8 cellular contexts compared by ENCODE assay signal in the genomic region with DNA sequence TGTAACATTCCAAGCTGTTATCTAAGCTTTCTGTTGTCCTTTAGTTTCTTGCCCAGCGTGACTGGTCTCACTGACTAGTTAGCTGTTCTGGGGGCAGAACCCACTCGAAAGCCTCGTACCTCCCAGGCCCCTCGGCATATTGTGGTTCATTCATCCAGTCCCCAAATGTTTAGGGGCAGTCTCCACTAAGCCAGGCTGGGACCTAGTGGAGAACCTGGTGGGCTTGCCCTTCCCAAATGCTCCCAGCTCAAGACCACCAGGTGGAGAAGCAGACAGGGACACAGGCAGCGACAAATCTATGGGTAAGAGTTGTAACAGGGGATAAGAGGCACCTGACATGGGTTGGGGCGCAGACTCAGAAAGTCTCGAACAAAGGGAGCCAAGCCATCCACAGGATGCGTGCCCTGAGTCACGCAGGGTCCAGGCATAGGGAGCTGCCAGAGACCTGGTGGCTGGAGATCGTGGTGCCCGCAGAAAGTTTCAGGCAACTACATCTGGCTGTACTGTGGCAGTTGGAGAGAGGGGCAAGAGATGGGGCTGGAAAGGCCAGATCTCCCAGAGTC. TPM values are rescaled to one million over a fixed set of nuclear protein-coding genes. Genes with fewer than 3 reads are reported as not detected.
DNase-seq lines count a peak whose midpoint lies in the region; ATAC-seq and TF ChIP-seq lines count a peak whose summit lies in the region.

No MANE protein-coding gene starts in this region.

- peak overlapping the region; percentile 57 to 85 (median 61) for H3K4me3 ChIP-seq in liver (ENCODE audit: low read depth in 1 of 3, low read length in 3 of 3)
- peak overlapping the region in 1 of 3 donors; percentile 30 for H3K4me3 ChIP-seq in thyroid gland (replicated peaks in 1 of 3)

- DNase-seq in activated CD8-positive, alpha-beta memory T cell treated with anti-CD3 and anti-CD28 coated beads, Interleukin-2, amount 10 ng/mL, durations not matched to agents 7 days and 5 days, result no peak
- DNase-seq in activated CD8-positive, alpha-beta memory T cell treated with anti-CD3 and anti-CD28 coated beads for 24 hours, result no peak
- DNase-seq in thyroid gland (no peak), NCI-H2171 (lab: John Stamatoyannopoulos, UW) (no peak), erythroblast (lab: John Stamatoyannopoulos, UW) (no peak)

- H3K36me3 Mint-ChIP-seq in activated CD8-positive, alpha-beta memory T cell treated with anti-CD3 and anti-CD28 coated beads, Interleukin-2, amount 10 ng/mL, durations not matched to agents 7 days and 5 days, result peaks cover 9% of the 10 kb centered on the region

- intact Hi-C loops in thyroid gland (cut with DNase I), result no loop called here

- 62% methylated on average over 11 of the region's 11 CpGs for WGBS in liver
- WGBS in thyroid gland, 2 donors, result 60 to 69% methylated on average over 10 to 11 of the region's 11 CpGs

- H3K36me3 ChIP-seq in liver (ENCODE audit: control insufficient read depth in 4 of 4, insufficient read depth in 3 of 4, low read depth in 1 of 4, low read length in 3 of 4) (no peaks in the 10 kb centered on the region), thyroid gland (no peaks in the 10 kb centered on the region)

- TF ChIP-seq CTCF in liver (IDR thresholded peaks at IDR 0.05; ENCODE audit: low read depth, low read length, missing input control), result no peak
- no peak for TF ChIP-seq CTCF in thyroid gland (IDR thresholded peaks at IDR 0.05)

- H3K9ac ChIP-seq in liver (ENCODE audit: low read depth in 1 of 2, low read length in 2 of 2), result peak overlapping the region; percentile 42 to 95

- H3K9me3 ChIP-seq in liver (ENCODE audit: control insufficient read depth in 4 of 4, low read length in 3 of 4) (no peaks in the 10 kb centered on the region), thyroid gland (no peaks in the 10 kb centered on the region)

- H3K27ac Mint-ChIP-seq in activated CD8-positive, alpha-beta memory T cell treated with anti-CD3 and anti-CD28 coated beads, Interleukin-2, amount 10 ng/mL, durations not matched to agents 7 days and 5 days, result peak overlapping the region; percentile 91

- H3K27me3 ChIP-seq in liver (ENCODE audit: control insufficient read depth in 4 of 4, insufficient read depth in 4 of 4, low read length in 3 of 4) (no peaks in the 10 kb centered on the region), thyroid gland (no peaks in the 10 kb centered on the region)

- TF ChIP-seq POLR2A in thyroid gland (IDR thresholded peaks at IDR 0.05) (no peak), erythroblast (IDR thresholded peaks at IDR 0.05; ENCODE audit: low read length) (no peak)

- no peak for ATAC-seq in activated CD8-positive, alpha-beta memory T cell treated with anti-CD3 and anti-CD28 coated beads, Interleukin-2, amount 10 ng/mL, durations not matched to agents 7 days and 5 days
- no peak for ATAC-seq in GM18498 (IDR thresholded peaks at IDR 0.05; ENCODE audit: unreplicated experiment)

- H3K27me3 Mint-ChIP-seq in activated CD8-positive, alpha-beta memory T cell treated with anti-CD3 and anti-CD28 coated beads, Interleukin-2, amount 10 ng/mL, durations not matched to agents 7 days and 5 days, result no peaks in the 10 kb centered on the region

- CTCF ChIA-PET in activated CD8-positive, alpha-beta memory T cell treated with anti-CD3 and anti-CD28 coated beads, Interleukin-2, amount 10 ng/mL, durations not matched to agents 7 days and 5 days (lab: Charles Lee), result interaction anchor here (0.9 to 7.2 kb wide), 10 partner anchors 9 to 136 kb away, joined by 3 to 64 read pairs (median 8); no protein-coding TSS in a partner anchor

- H3K4me1 ChIP-seq in liver (ENCODE audit: control insufficient read depth in 4 of 4, insufficient read depth in 4 of 4, low read length in 3 of 4), result peaks cover 6 to 41% (median 25%) of the 10 kb centered on the region in 4 donors
- H3K4me1 ChIP-seq in thyroid gland, result peaks cover 37 to 53% of the 10 kb centered on the region in 2 donors

- no peak for TF ChIP-seq RAD21 in liver (IDR thresholded peaks at IDR 0.05)

- H3K4me3 Mint-ChIP-seq in activated CD8-positive, alpha-beta memory T cell treated with anti-CD3 and anti-CD28 coated beads, Interleukin-2, amount 10 ng/mL, durations not matched to agents 7 days and 5 days, result peak overlapping the region; percentile 88

- peaks cover 45% of the 10 kb centered on the region for H3K4me1 Mint-ChIP-seq in activated CD8-positive, alpha-beta memory T cell treated with anti-CD3 and anti-CD28 coated beads, Interleukin-2, amount 10 ng/mL, durations not matched to agents 7 days and 5 days

- H3K27ac ChIP-seq in angular gyrus (ENCODE audit: low read depth, low read length) (peak overlapping the region; percentile 94), liver (ENCODE audit: low read depth in 1 of 2, low read length in 2 of 2) (peak overlapping the region; percentile 74 to 80), thyroid gland (peak overlapping the region; percentile 79 to 91 (median 85))

- H3K9me3 Mint-ChIP-seq in activated CD8-positive, alpha-beta memory T cell treated with anti-CD3 and anti-CD28 coated beads, Interleukin-2, amount 10 ng/mL, durations not matched to agents 7 days and 5 days (ENCODE audit: low read depth), result no peaks in the 10 kb centered on the region

TF ChIP-seq in liver, 16 proteins besides CTCF, POLR2A, EP300 and RAD21:
- TF ChIP-seq TAF1 (conservative IDR thresholded peaks at IDR 0.05) (no peak), SP1 (IDR thresholded peaks at IDR 0.05) (no peak), EGR1 (IDR thresholded peaks at IDR 0.05; ENCODE audit: low read depth in 2 of 2) (no peak), HNF4G (IDR thresholded peaks at IDR 0.05) (no peak), YY1 (IDR thresholded peaks at IDR 0.05) (no peak), GABPA (IDR thresholded peaks at IDR 0.05 in 1 of 2, conservative IDR thresholded peaks at IDR 0.05 in 1 of 2) (no peak), ZBTB33 (IDR thresholded peaks at IDR 0.05) (no peak), NR2F2 (IDR thresholded peaks at IDR 0.05) (no peak)

RNA-seq across cellular contexts. Expression of gene EEIG1, which starts 0.9 kb away (rescaled TPM):
- 100 to 1,000 TPM in 1 of 2 experiments, 10 to 100 TPM in 1; 60.8 to 116 TPM for total RNA-seq in activated CD8-positive, alpha-beta memory T cell treated with anti-CD3 and anti-CD28 coated beads, Interleukin-2, amount 10 ng/mL, durations not matched to agents 7 days and 5 days
- total RNA-seq in liver (10 to 100 TPM in 1 of 2 donors, 1 to 10 TPM in 1; 4.9 to 14.3 TPM), thyroid gland (10 to 100 TPM; 18.3 to 34.7 (median 24.9) TPM)
- 10 to 100 TPM in 1 of 2 donors, 1 to 10 TPM in 1; 6.7 to 11.2 TPM for polyA plus RNA-seq in liver

RNA-seq across cellular contexts. Expression of gene DPM2, which starts 44.0 kb away (rescaled TPM):
- total RNA-seq in activated CD8-positive, alpha-beta memory T cell treated with anti-CD3 and anti-CD28 coated beads, Interleukin-2, amount 10 ng/mL, durations not matched to agents 7 days and 5 days, result 10 to 100 TPM; 51.4 to 53.5 TPM
- total RNA-seq in liver, result 10 to 100 TPM in 1 of 2 donors, 1 to 10 TPM in 1; 9.3 to 22.0 TPM
- polyA plus RNA-seq in liver, result 10 to 100 TPM; 22.0 to 25.0 TPM
- 10 to 100 TPM; 17.3 to 43.3 (median 35.5) TPM for total RNA-seq in thyroid gland

RNA-seq across cellular contexts. Expression of gene PIP5KL1, which starts 51.1 kb away (rescaled TPM):
- 1 to 10 TPM; 1.8 to 2.6 TPM for total RNA-seq in activated CD8-positive, alpha-beta memory T cell treated with anti-CD3 and anti-CD28 coated beads, Interleukin-2, amount 10 ng/mL, durations not matched to agents 7 days and 5 days
- total RNA-seq in liver, result 1 to 10 TPM in 1 of 2 donors, under 1 TPM in 1; 0.59 to 1.5 TPM
- polyA plus RNA-seq in liver, result under 1 TPM; 0.06 to 0.40 TPM
- 1 to 10 TPM in 3 of 4 donors, not detected in 1; 1.0 to 5.2 (median 1.6) TPM for total RNA-seq in thyroid gland
